11 cellular contexts compared by ENCODE assay signal in the genomic region with DNA sequence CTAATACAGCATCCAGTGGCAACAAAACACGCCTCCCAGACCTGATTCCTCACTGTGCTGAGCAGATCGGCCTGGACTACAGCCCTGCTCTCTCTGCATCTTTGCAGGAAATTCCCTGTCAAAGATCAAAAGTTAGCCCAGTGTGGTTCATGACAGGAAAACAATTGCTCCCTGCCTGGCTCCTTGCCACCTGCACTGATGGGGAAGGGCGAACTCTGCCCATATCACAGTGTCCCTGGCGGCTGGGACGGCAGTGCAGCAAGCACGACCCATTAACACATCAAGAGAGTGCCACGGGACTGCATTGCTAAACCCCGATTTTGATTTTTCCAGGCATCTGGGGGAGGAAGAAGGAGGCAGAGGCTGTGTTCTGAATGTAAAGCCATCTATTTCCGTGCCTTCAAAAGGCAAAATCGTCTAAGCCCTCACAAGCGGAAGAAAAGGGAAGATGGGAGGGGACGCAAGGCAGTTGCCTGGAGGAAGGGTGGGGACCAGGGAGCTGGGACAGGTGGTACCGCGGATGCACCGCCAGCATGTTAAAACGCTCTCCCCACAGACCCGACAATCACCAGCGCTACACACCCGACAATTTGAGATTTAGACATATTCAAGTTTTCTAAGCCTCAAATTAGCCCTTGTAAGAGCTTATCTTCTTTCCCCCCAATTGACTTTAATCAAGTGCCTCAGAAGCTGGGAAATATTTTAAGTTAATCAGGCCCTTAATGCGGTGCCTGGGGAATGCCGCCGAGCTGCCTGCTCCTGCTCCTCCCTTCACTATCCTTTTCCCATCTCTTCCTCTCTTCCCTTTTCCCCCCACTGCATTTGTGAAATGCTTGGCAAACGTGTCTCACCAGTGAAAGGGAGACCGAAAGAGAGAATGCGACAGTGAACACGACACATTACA.
DNase-seq lines count a peak whose midpoint lies in the region; ATAC-seq and TF ChIP-seq lines count a peak whose summit lies in the region.
"Had no signal": no experiment of that assay in that cellular context is flagged by ENCODE, and none has a peak within 500 bp of the region (broad histone marks: within the 10 kb centered on the region; RNA-seq: fewer than 3 reads in every experiment).

No MANE protein-coding gene starts in this region.

- peaks cover 31% of the 10 kb centered on the region for H3K4me1 Mint-ChIP-seq in WTC11
- no peaks in the 10 kb centered on the region for H3K4me1 Mint-ChIP-seq in T-helper 2 cell treated with Interferon-gamma antibody and Interleukin-4, amounts not matched to agents 5 μg/mL and 100 μg/mL, for 36 hours (ENCODE audit: low read depth)
- H3K4me1 Mint-ChIP-seq: activated naive CD4-positive, alpha-beta T cell treated with anti-CD3 and anti-CD28 coated beads, Interleukin-2, amount 50 U/mL, for 24 hours had no signal

- peaks cover 14% of the 10 kb centered on the region for H3K27me3 Mint-ChIP-seq in WTC11 (ENCODE audit: low read depth)
- peaks cover 34% of the 10 kb centered on the region for H3K27me3 Mint-ChIP-seq in T-helper 2 cell treated with Interferon-gamma antibody and Interleukin-4, amounts not matched to agents 5 μg/mL and 100 μg/mL, for 36 hours (ENCODE audit: low read depth)

- no peaks in the 10 kb centered on the region for H3K36me3 ChIP-seq in H7 (replicated peaks; ENCODE audit: control insufficient read depth, insufficient read depth, low read length)
- H3K36me3 ChIP-seq in iPS-15b (ENCODE audit: control insufficient read depth, insufficient read depth, low read length): no peaks in the 10 kb centered on the region
- H3K36me3 ChIP-seq: gastrocnemius medialis had no signal

- DNase-seq in H7: peak; percentile 33
- DNase-seq in WTC11 (ENCODE audit: low spot score): peak; percentile 33
- no peak for DNase-seq in retinal pigment epithelial cell (ENCODE audit: low read depth)
- DNase-seq in T-helper 2 cell treated with Interferon-gamma antibody and Interleukin-4, amounts not matched to agents 5 μg/mL and 100 μg/mL, for 36 hours (ENCODE audit: low spot score): no peak
- no peak for DNase-seq in AG08396 (ENCODE audit: low spot score)
- DNase-seq: NCI-H1048 had no signal

- H3K4me1 ChIP-seq in iPS-15b (ENCODE audit: control insufficient read depth, insufficient read depth, low read length): peaks cover 5% of the 10 kb centered on the region
- H3K4me1 ChIP-seq: gastrocnemius medialis had no signal

- ATAC-seq in WTC11 (peak; percentile 79), GM21447 (IDR thresholded peaks at IDR 0.05; ENCODE audit: unreplicated experiment) (no peak), GM18520 (IDR thresholded peaks at IDR 0.05; ENCODE audit: unreplicated experiment) (no peak)

- peak overlapping the region; percentile 49 for H3K4me3 Mint-ChIP-seq in WTC11
- no peak overlapping the region for H3K4me3 Mint-ChIP-seq in T-helper 2 cell treated with Interferon-gamma antibody and Interleukin-4, amounts not matched to agents 5 μg/mL and 100 μg/mL, for 36 hours
- H3K4me3 Mint-ChIP-seq: activated naive CD4-positive, alpha-beta T cell treated with anti-CD3 and anti-CD28 coated beads, Interleukin-2, amount 50 U/mL, for 24 hours had no signal

- H3K9ac ChIP-seq in iPS-15b (ENCODE audit: low read depth, low read length): no peak overlapping the region

- no peaks in the 10 kb centered on the region for H3K9me3 Mint-ChIP-seq in WTC11
- no peaks in the 10 kb centered on the region for H3K9me3 Mint-ChIP-seq in T-helper 2 cell treated with Interferon-gamma antibody and Interleukin-4, amounts not matched to agents 5 μg/mL and 100 μg/mL, for 36 hours
- H3K9me3 Mint-ChIP-seq: activated naive CD4-positive, alpha-beta T cell treated with anti-CD3 and anti-CD28 coated beads, Interleukin-2, amount 50 U/mL, for 24 hours had no signal

- no peaks in the 10 kb centered on the region for H3K36me3 Mint-ChIP-seq in WTC11
- no peaks in the 10 kb centered on the region for H3K36me3 Mint-ChIP-seq in T-helper 2 cell treated with Interferon-gamma antibody and Interleukin-4, amounts not matched to agents 5 μg/mL and 100 μg/mL, for 36 hours (ENCODE audit: low read depth)
- H3K36me3 Mint-ChIP-seq: activated naive CD4-positive, alpha-beta T cell treated with anti-CD3 and anti-CD28 coated beads, Interleukin-2, amount 50 U/mL, for 24 hours had no signal

- no peaks in the 10 kb centered on the region for H3K9me3 ChIP-seq in iPS-15b (ENCODE audit: control insufficient read depth, insufficient read depth, low read length)
- H3K9me3 ChIP-seq: gastrocnemius medialis had no signal

- no peak overlapping the region for H3K27ac Mint-ChIP-seq in WTC11
- no peak overlapping the region for H3K27ac Mint-ChIP-seq in T-helper 2 cell treated with Interferon-gamma antibody and Interleukin-4, amounts not matched to agents 5 μg/mL and 100 μg/mL, for 36 hours
- H3K27ac Mint-ChIP-seq: activated naive CD4-positive, alpha-beta T cell treated with anti-CD3 and anti-CD28 coated beads, Interleukin-2, amount 50 U/mL, for 24 hours had no signal

- no peak for TF ChIP-seq CTCF in WTC11 (IDR thresholded peaks at IDR 0.05)
- peak; percentile 42 for TF ChIP-seq CTCF in retinal pigment epithelial cell (conservative IDR thresholded peaks at IDR 0.05; ENCODE audit: low read depth, low read length)

- CTCF ChIA-PET in WTC11 (lab: Charles Lee): interaction anchor here (1.0 to 1.5 kb wide), 2 partner anchors 40 to 230 kb away, joined by 3 to 5 read pairs; no protein-coding TSS in a partner anchor

- no peak overlapping the region for H3K4me3 ChIP-seq in H7 (ENCODE audit: insufficient read depth, low read depth, low read length)
- peak overlapping the region; percentile 16 for H3K4me3 ChIP-seq in iPS-15b (ENCODE audit: low read depth, low read length)
- H3K4me3 ChIP-seq in retinal pigment epithelial cell (ENCODE audit: low read length): no peak overlapping the region
- H3K4me3 ChIP-seq: gastrocnemius medialis had no signal

- peaks cover 5% of the 10 kb centered on the region; the same call in 1 of the 2 replicates for H3K27me3 ChIP-seq in H7 (ENCODE audit: control insufficient read depth, insufficient read depth, low read length)
- peaks cover 24% of the 10 kb centered on the region for H3K27me3 ChIP-seq in iPS-15b (ENCODE audit: control insufficient read depth, insufficient read depth, low read length)

- POLR2A ChIA-PET in WTC11 (lab: Charles Lee): no interaction called here

TF ChIP-seq in WTC11, 78 proteins besides CTCF, POLR2A, EP300 and RAD21:
- TF ChIP-seq ZNF121 (CRISPR knock-in tag; IDR thresholded peaks at IDR 0.05) (peak; percentile 80), TEAD1 (CRISPR knock-in tag; IDR thresholded peaks at IDR 0.05) (no peak)
TF ChIP-seq in WTC11: peak in this region for 1.

Comparison
In these comparisons a context has a peak if more than half of its experiments do, and no peak if none do; other contexts are left out.
1. DNase-seq: peak in H7 (single experiment) and WTC11 (single experiment); none in retinal pigment epithelial cell (single experiment), T-helper 2 cell treated with Interferon-gamma antibody and Interleukin-4, amounts not matched to agents 5 μg/mL and 100 μg/mL, for 36 hours (single experiment) and AG08396 (single experiment).